Comparison of ENCODE assay signal across 12 cellular contexts in the genomic region with DNA sequence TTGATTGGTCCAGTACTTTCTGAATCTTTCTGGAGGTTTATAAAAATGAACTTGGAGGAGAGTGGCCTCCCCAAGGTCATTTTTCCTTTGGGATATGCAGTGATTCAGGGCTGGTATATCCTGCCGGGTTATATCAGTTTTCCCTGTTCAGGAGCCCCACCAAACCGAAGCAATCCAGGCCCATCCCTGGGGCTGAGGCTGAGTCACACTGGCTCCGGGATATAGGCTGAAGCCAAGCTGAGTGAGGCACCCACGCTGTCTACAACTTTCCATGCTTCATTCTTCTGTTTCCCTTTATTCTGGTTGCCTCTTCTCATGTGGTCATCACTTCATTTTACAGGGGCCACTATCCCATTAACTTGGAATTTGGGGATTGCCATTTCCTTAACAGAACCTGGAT. TPM values are rescaled to one million over a fixed set of nuclear protein-coding genes. Genes with fewer than 3 reads are reported as not detected.
DNase-seq lines count a peak whose midpoint lies in the region; ATAC-seq and TF ChIP-seq lines count a peak whose summit lies in the region.
"Had no signal": no experiment of that assay in that cellular context is flagged by ENCODE, and none has a peak within 500 bp of the region (broad histone marks: within the 10 kb centered on the region; RNA-seq: fewer than 3 reads in every experiment).

No MANE protein-coding gene starts in this region.

- H3K4me2 ChIP-seq in smooth muscle cell = peak overlapping the region; percentile 92

- H3K4me3 ChIP-seq in smooth muscle cell = no peak overlapping the region
- H3K4me3 ChIP-seq: thyroid gland had no signal

- peaks cover 26% of the 10 kb centered on the region for H3F3A ChIP-seq in smooth muscle cell (ENCODE audit: low read depth)

- H3K9ac ChIP-seq in smooth muscle cell (ENCODE audit: low read depth) = peak overlapping the region; percentile 59

- no peak for TF ChIP-seq CTCF in smooth muscle cell (IDR thresholded peaks at IDR 0.05; ENCODE audit: borderline replicate concordance, insufficient read depth, poor library complexity, severe bottlenecking)

- 0% methylated on average over 4 of the region's 4 CpGs for WGBS in smooth muscle cell (ENCODE audit: low lambda C conversion rate)

- H3K27me3 ChIP-seq in smooth muscle cell (ENCODE audit: low read depth) = no peaks in the 10 kb centered on the region
- H3K27me3 ChIP-seq: thyroid gland had no signal

- no peak overlapping the region for H2AFZ ChIP-seq in smooth muscle cell (ENCODE audit: low read depth)

- peak overlapping the region; percentile 87 for H3K27ac ChIP-seq in smooth muscle cell (ENCODE audit: low read depth)
- H3K27ac ChIP-seq: thyroid gland, VCaP had no signal

- DNase-seq in HCEC 1CT (peak; percentile 42), amniotic stem cell (lab: John Stamatoyannopoulos, UW) (peak; percentile 43), glomerular visceral epithelial cell (ENCODE audit: extremely low spot score) (peak; percentile 28), smooth muscle cell (lab: John Stamatoyannopoulos, UW; ENCODE audit: unreplicated experiment) (peak; percentile 16), SK-N-DZ (ENCODE audit: low spot score) (no peak), NCI-H1436 treated with DMSO at 0.1 percent for 48 hours (lab: John Stamatoyannopoulos, UW) (no peak)
- no peak for DNase-seq in NK-92 treated with Interleukin-12 subunit alpha and Interleukin-12 subunit beta, amount 100 ng/mL, for 24 hours (lab: John Stamatoyannopoulos, UW)
- DNase-seq: CD4-positive, alpha-beta memory T cell; NCI-H446 treated with DMSO at 0.1 percent for 48 hours; thyroid gland had no signal

- no peaks in the 10 kb centered on the region for H3K36me3 ChIP-seq in smooth muscle cell (ENCODE audit: low read depth)
- H3K36me3 ChIP-seq: thyroid gland had no signal

- ATAC-seq in GM18498 (IDR thresholded peaks at IDR 0.05; ENCODE audit: unreplicated experiment) = no peak

- H3K4me1 ChIP-seq in smooth muscle cell (ENCODE audit: low read depth) = peaks cover 9% of the 10 kb centered on the region

- no peaks in the 10 kb centered on the region for H3K79me2 ChIP-seq in smooth muscle cell (ENCODE audit: low read depth)

- H4K20me1 ChIP-seq in smooth muscle cell (ENCODE audit: low read depth) = no peaks in the 10 kb centered on the region

- no peaks in the 10 kb centered on the region for H3K9me3 ChIP-seq in smooth muscle cell (replicated peaks; ENCODE audit: low read depth)
- H3K9me3 ChIP-seq: thyroid gland had no signal

RNA-seq across cellular contexts. Expression of a gene that starts 3.4 kb away (rescaled TPM):
- 24.4 and 31.9 TPM in 2 replicates for total RNA-seq in smooth muscle cell
- 18.8 and 22.6 TPM in 2 replicates for polyA plus RNA-seq in smooth muscle cell
- polyA plus RNA-seq in SK-N-DZ (2014; cell fraction: cytosol; rRNA removed) = 0.13 and 0.20 TPM in 2 replicates
- not detected in 2 replicates for polyA plus RNA-seq in SK-N-DZ (2014; cell fraction: nucleus; rRNA removed)
- total RNA-seq: CD4-positive, alpha-beta memory T cell had no signal

Comparison
In these comparisons a context has a peak if more than half of its experiments do, and no peak if none do; other contexts are left out.
1. DNase-seq: peak in HCEC 1CT (single experiment), amniotic stem cell (single experiment), glomerular visceral epithelial cell (single experiment) and smooth muscle cell (single experiment); none in SK-N-DZ (single experiment), NK-92 treated with Interleukin-12 subunit alpha and Interleukin-12 subunit beta, amount 100 ng/mL, for 24 hours (single experiment) and NCI-H1436 treated with DMSO at 0.1 percent for 48 hours (single experiment).